18 cellular contexts compared by ENCODE assay signal in the genomic region with DNA sequence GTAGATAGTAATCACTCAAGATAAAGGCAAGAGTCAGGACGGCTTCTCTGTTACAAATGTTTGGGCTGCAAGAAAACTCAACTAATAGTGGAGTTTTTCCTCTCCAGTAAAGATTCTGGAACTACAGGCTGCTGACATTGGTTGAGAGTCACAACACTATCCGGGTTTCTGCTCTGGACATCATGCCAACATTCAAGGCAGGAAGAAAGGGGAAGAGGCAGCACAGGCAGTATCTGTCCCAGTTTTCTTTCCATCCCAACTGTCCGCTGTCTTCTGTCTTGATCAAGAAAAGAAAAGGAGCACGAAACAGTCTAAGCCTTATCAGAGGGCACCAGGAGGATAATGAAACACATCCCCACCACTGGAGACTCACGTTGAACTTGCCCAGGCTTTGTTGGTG.
"Had no signal": no experiment of that assay in that cellular context is flagged by ENCODE, and none has a peak within 500 bp of the region (broad histone marks: within the 10 kb centered on the region; RNA-seq: fewer than 3 reads in every experiment).

No MANE protein-coding gene starts in this region.

- H3K4me3 ChIP-seq: adrenal gland, breast epithelium, K562, PC-9 had no signal

- H3K4me1 ChIP-seq: adrenal gland, breast epithelium had no signal

- FAIRE-seq: K562 had no signal

- H3K4me2 ChIP-seq: PC-9 had no signal

- H3K27ac Mint-ChIP-seq: activated CD8-positive, alpha-beta T cell treated with anti-CD3 and anti-CD28 coated beads for 36 hours; activated naive CD8-positive, alpha-beta T cell treated with anti-CD3 and anti-CD28 coated beads, Interleukin-2, amount 10 ng/mL, durations not matched to agents 7 days and 5 days; T-helper 1 cell treated with Interleukin-12 subunit alpha and Interleukin-12 subunit beta and Interleukin-4 antibody, amounts not matched to agents 30 μg/mL and 1 μg/mL, for 36 hours had no signal

- H2AFZ ChIP-seq: PC-9 had no signal

- H3K4me1 Mint-ChIP-seq: activated naive CD8-positive, alpha-beta T cell treated with anti-CD3 and anti-CD28 coated beads, Interleukin-2, amount 10 ng/mL, durations not matched to agents 7 days and 5 days had no signal

- H3K9me3 ChIP-seq: adrenal gland, breast epithelium had no signal

- H3K36me3 Mint-ChIP-seq: activated naive CD8-positive, alpha-beta T cell treated with anti-CD3 and anti-CD28 coated beads, Interleukin-2, amount 10 ng/mL, durations not matched to agents 7 days and 5 days had no signal

- H3K27ac ChIP-seq: adrenal gland, breast epithelium, PC-9 had no signal

- ATAC-seq: activated CD4-positive, CD25-positive, alpha-beta regulatory T cell treated with anti-CD3 and anti-CD28 coated beads, Interleukin-2, amount 50 U/mL, for 24 hours; activated CD8-positive, alpha-beta T cell treated with anti-CD3 and anti-CD28 coated beads for 36 hours; K562 had no signal

- H3K36me3 ChIP-seq: adrenal gland, breast epithelium had no signal

- H3K4me3 Mint-ChIP-seq: activated CD8-positive, alpha-beta T cell treated with anti-CD3 and anti-CD28 coated beads for 36 hours; activated naive CD8-positive, alpha-beta T cell treated with anti-CD3 and anti-CD28 coated beads, Interleukin-2, amount 10 ng/mL, durations not matched to agents 7 days and 5 days; T-helper 1 cell treated with Interleukin-12 subunit alpha and Interleukin-12 subunit beta and Interleukin-4 antibody, amounts not matched to agents 30 μg/mL and 1 μg/mL, for 36 hours had no signal

- H3K9me3 Mint-ChIP-seq: activated CD8-positive, alpha-beta T cell treated with anti-CD3 and anti-CD28 coated beads for 36 hours; activated naive CD8-positive, alpha-beta T cell treated with anti-CD3 and anti-CD28 coated beads, Interleukin-2, amount 10 ng/mL, durations not matched to agents 7 days and 5 days; T-helper 1 cell treated with Interleukin-12 subunit alpha and Interleukin-12 subunit beta and Interleukin-4 antibody, amounts not matched to agents 30 μg/mL and 1 μg/mL, for 36 hours had no signal

- DNase-seq: activated CD4-positive, alpha-beta T cell treated with anti-CD3 and anti-CD28 coated beads for 4 hours; activated CD8-positive, alpha-beta memory T cell treated with anti-CD3 and anti-CD28 coated beads, Interleukin-2, amount 50 U/mL, for 4 hours; activated CD8-positive, alpha-beta T cell treated with anti-CD3 and anti-CD28 coated beads for 36 hours; activated naive CD4-positive, alpha-beta T cell treated with anti-CD3 and anti-CD28 coated beads, Interleukin-2, amount 50 U/mL, for 16 hours; activated naive CD8-positive, alpha-beta T cell treated with anti-CD3 and anti-CD28 coated beads, Interleukin-2, amount 10 ng/mL, durations not matched to agents 7 days and 5 days; adrenal gland; Karpas-422; MM.1S; NCI-H1105 treated with DMSO at 0.1 percent for 48 hours; NCI-H146; NCI-H187 treated with DMSO at 0.1 percent for 48 hours; NCI-H2081 treated with DMSO at 0.1 percent for 48 hours; PC-9; SHP77 treated with DMSO at 0.1 percent for 48 hours had no signal

- H3K27me3 ChIP-seq: adrenal gland, breast epithelium had no signal
